ENCODE assay signal across 1 cellular context in the genomic region with DNA sequence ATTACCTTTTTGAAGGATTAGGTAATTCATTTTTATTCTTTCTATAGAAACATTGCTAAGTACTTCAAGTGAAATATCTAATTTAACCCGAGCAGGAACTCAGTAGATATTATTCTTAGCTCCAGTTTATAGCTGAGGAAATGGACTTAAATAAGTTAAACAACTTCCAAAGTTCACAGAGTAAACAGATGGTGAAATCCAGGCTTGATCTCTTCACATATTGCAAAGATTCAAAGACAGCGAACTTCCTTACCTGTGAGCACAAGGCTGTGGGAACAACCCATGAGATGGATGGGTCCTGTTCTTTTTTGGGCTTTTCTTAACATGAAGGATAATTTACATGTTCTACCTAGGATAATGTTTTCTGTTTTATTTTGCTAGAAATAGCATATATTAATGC.
TF ChIP-seq lines count a peak whose summit lies in the region.

No MANE protein-coding gene starts in this region.

TF ChIP-seq in HepG2, 621 proteins besides CTCF, POLR2A, EP300 and RAD21 (continued from another document):
- TF ChIP-seq, protein P1, sequence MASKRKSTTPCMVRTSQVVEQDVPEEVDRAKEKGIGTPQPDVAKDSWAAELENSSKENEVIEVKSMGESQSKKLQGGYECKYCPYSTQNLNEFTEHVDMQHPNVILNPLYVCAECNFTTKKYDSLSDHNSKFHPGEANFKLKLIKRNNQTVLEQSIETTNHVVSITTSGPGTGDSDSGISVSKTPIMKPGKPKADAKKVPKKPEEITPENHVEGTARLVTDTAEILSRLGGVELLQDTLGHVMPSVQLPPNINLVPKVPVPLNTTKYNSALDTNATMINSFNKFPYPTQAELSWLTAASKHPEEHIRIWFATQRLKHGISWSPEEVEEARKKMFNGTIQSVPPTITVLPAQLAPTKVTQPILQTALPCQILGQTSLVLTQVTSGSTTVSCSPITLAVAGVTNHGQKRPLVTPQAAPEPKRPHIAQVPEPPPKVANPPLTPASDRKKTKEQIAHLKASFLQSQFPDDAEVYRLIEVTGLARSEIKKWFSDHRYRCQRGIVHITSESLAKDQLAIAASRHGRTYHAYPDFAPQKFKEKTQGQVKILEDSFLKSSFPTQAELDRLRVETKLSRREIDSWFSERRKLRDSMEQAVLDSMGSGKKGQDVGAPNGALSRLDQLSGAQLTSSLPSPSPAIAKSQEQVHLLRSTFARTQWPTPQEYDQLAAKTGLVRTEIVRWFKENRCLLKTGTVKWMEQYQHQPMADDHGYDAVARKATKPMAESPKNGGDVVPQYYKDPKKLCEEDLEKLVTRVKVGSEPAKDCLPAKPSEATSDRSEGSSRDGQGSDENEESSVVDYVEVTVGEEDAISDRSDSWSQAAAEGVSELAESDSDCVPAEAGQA (IDR thresholded peaks at IDR 0.05; ENCODE audit: low read depth): no peak
- TF ChIP-seq, protein P1 (CRISPR knock-in tag; IDR thresholded peaks at IDR 0.05; ENCODE audit: borderline replicate concordance): no peak
- peak; percentile 67; the same call in 1 of the 2 replicates for TF ChIP-seq FOXA3 (CRISPR knock-in tag; IDR thresholded peaks at IDR 0.05)
- TF ChIP-seq SMARCC2 (IDR thresholded peaks at IDR 0.05): 0 out of 2 replicates have a peak, but pooled peaks have one; percentile 9
- TF ChIP-seq, protein P2, sequence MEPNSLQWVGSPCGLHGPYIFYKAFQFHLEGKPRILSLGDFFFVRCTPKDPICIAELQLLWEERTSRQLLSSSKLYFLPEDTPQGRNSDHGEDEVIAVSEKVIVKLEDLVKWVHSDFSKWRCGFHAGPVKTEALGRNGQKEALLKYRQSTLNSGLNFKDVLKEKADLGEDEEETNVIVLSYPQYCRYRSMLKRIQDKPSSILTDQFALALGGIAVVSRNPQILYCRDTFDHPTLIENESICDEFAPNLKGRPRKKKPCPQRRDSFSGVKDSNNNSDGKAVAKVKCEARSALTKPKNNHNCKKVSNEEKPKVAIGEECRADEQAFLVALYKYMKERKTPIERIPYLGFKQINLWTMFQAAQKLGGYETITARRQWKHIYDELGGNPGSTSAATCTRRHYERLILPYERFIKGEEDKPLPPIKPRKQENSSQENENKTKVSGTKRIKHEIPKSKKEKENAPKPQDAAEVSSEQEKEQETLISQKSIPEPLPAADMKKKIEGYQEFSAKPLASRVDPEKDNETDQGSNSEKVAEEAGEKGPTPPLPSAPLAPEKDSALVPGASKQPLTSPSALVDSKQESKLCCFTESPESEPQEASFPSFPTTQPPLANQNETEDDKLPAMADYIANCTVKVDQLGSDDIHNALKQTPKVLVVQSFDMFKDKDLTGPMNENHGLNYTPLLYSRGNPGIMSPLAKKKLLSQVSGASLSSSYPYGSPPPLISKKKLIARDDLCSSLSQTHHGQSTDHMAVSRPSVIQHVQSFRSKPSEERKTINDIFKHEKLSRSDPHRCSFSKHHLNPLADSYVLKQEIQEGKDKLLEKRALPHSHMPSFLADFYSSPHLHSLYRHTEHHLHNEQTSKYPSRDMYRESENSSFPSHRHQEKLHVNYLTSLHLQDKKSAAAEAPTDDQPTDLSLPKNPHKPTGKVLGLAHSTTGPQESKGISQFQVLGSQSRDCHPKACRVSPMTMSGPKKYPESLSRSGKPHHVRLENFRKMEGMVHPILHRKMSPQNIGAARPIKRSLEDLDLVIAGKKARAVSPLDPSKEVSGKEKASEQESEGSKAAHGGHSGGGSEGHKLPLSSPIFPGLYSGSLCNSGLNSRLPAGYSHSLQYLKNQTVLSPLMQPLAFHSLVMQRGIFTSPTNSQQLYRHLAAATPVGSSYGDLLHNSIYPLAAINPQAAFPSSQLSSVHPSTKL (CRISPR knock-in tag; IDR thresholded peaks at IDR 0.05): peak; percentile 66
TF ChIP-seq in HepG2: peak in this region for 14.
